Comparison of ENCODE assay signal across 17 cellular contexts in genomic region chr15:55518641-55519040, GRCh38. TPM values are rescaled to one million over a fixed set of nuclear protein-coding genes. Genes with fewer than 3 reads are reported as not detected.
A peak's percentile ranks its signal among the peaks of the same experiment; 100 is the strongest.
DNase-seq lines count a peak whose midpoint lies in the region; ATAC-seq, FAIRE-seq and TF ChIP-seq lines count a peak whose summit lies in the region.
"Had no signal": no experiment of that assay in that cellular context is flagged by ENCODE, and none has a peak within 500 bp of the region (broad histone marks: within the 10 kb centered on the region; RNA-seq: fewer than 3 reads in every experiment).

No MANE protein-coding gene starts in this region.

- no peaks in the 10 kb centered on the region for H3K79me2 ChIP-seq in OCI-LY7 (ENCODE audit: insufficient read depth, low read depth, low read length)

- H3K36me3 ChIP-seq in OCI-LY7 (ENCODE audit: insufficient read depth, low read length) = no peaks in the 10 kb centered on the region
- H3K36me3 ChIP-seq in left ventricle myocardium inferior = no peaks in the 10 kb centered on the region
- H3K36me3 ChIP-seq: upper lobe of left lung had no signal

- no peaks in the 10 kb centered on the region for H3K9me2 ChIP-seq in OCI-LY7 (ENCODE audit: insufficient read depth, low read length)

- H3K4me1 ChIP-seq in OCI-LY7 (ENCODE audit: insufficient read depth, low read length, poor library complexity, severe bottlenecking) (no peaks in the 10 kb centered on the region), left ventricle myocardium inferior (no peaks in the 10 kb centered on the region)
- H3K4me1 ChIP-seq: upper lobe of left lung had no signal

- H4K20me1 ChIP-seq in OCI-LY7 (ENCODE audit: insufficient read depth, low read length) = no peaks in the 10 kb centered on the region

- no peak overlapping the region for H2AFZ ChIP-seq in OCI-LY7 (ENCODE audit: low read length)

- BruUV-seq in OCI-LY7 (replicated peaks; lab: Mats Ljungman, UMichigan) = no TSS peak

- no peak for DNase-seq in OCI-LY7 (ENCODE audit: low spot score)
- DNase-seq in epithelial cell of esophagus (ENCODE audit: low read depth) = no peak
- DNase-seq in osteocyte (ENCODE audit: extremely low spot score, unreplicated experiment) = no peak
- DNase-seq in left ventricle myocardium inferior = no peak
- DNase-seq in NCI-H446 treated with DMSO at 0.1 percent for 48 hours (lab: John Stamatoyannopoulos, UW) = no peak
- no peak for DNase-seq in CD1c-positive myeloid dendritic cell (ENCODE audit: extremely low spot score)
- DNase-seq: activated B cell treated with CpG ODN at 0.5 μM for 24 hours; activated effector memory CD4-positive, alpha-beta T cell treated with Interleukin-2 at 50 U/mL for 16 hours; CD4-positive, alpha-beta memory T cell; DND-41; left ventricle myocardium superior; NCI-H1092; stimulated activated naive CD8-positive, alpha-beta T cell treated with anti-CD3 and anti-CD28 coated beads, Interleukin-15, Interleukin-2, amounts not matched to agents 100 U/mL and 50 U/mL, for 24 hours; upper lobe of left lung had no signal

- H3K27ac Mint-ChIP-seq in osteocyte (ENCODE audit: unreplicated experiment) = no peak overlapping the region
- H3K27ac Mint-ChIP-seq: activated B cell treated with CpG ODN at 0.5 μM for 24 hours; CD4-positive, alpha-beta memory T cell; T-helper 1 cell treated with Interleukin-12 subunit alpha and Interleukin-12 subunit beta and Interleukin-4 antibody, amounts not matched to agents 30 μg/mL and 1 μg/mL, for 36 hours had no signal

- CTCF ChIA-PET in OCI-LY7 (lab: Charles Lee; ENCODE audit: unreplicated experiment) = no interaction called here

- H3K9me3 Mint-ChIP-seq in osteocyte (ENCODE audit: unreplicated experiment) = peaks cover 9% of the 10 kb centered on the region
- H3K9me3 Mint-ChIP-seq: T-helper 1 cell treated with Interleukin-12 subunit alpha and Interleukin-12 subunit beta and Interleukin-4 antibody, amounts not matched to agents 30 μg/mL and 1 μg/mL, for 36 hours had no signal

- no peak overlapping the region for H3K4me3 Mint-ChIP-seq in osteocyte (ENCODE audit: unreplicated experiment)
- H3K4me3 Mint-ChIP-seq: activated B cell treated with CpG ODN at 0.5 μM for 24 hours; CD4-positive, alpha-beta memory T cell; T-helper 1 cell treated with Interleukin-12 subunit alpha and Interleukin-12 subunit beta and Interleukin-4 antibody, amounts not matched to agents 30 μg/mL and 1 μg/mL, for 36 hours had no signal

- no peak for ATAC-seq in HG03571 (IDR thresholded peaks at IDR 0.05; ENCODE audit: unreplicated experiment)
- ATAC-seq: left ventricle myocardium superior; stimulated activated naive CD8-positive, alpha-beta T cell treated with anti-CD3 and anti-CD28 coated beads, Interleukin-15, Interleukin-2, amounts not matched to agents 100 U/mL and 50 U/mL, for 24 hours had no signal

- H3K9me3 ChIP-seq in OCI-LY7 (ENCODE audit: low read length) = no peaks in the 10 kb centered on the region
- no peaks in the 10 kb centered on the region for H3K9me3 ChIP-seq in left ventricle myocardium inferior (replicated peaks)
- H3K9me3 ChIP-seq: upper lobe of left lung had no signal

- intact Hi-C loops in OCI-LY7 (cut with micrococcal nuclease; ENCODE audit: unreplicated experiment) = no loop called here
- intact Hi-C loops in left ventricle myocardium inferior (cut with micrococcal nuclease) = loop anchor here (5.0 kb wide), 1 partner anchor 124 kb away; no protein-coding TSS in a partner anchor

- H3K27me3 Mint-ChIP-seq in osteocyte (ENCODE audit: unreplicated experiment) = peaks cover 26% of the 10 kb centered on the region

- peak; percentile 63 for FAIRE-seq in G401.6 (lab: Jason Lieb, UNC)

- H3K27ac ChIP-seq in OCI-LY7 (ENCODE audit: low read depth, low read length, poor library complexity, severe bottlenecking) (no peak overlapping the region), left ventricle myocardium inferior (replicated peaks) (no peak overlapping the region)
- H3K27ac ChIP-seq: upper lobe of left lung had no signal

- H3K4me3 ChIP-seq in OCI-LY7 (ENCODE audit: low read depth, low read length, poor library complexity, severe bottlenecking) (no peak overlapping the region), epithelial cell of esophagus (ENCODE audit: low read length) (no peak overlapping the region), left ventricle myocardium inferior (no peak overlapping the region)
- H3K4me3 ChIP-seq: upper lobe of left lung had no signal

- H3K4me1 Mint-ChIP-seq in osteocyte (ENCODE audit: unreplicated experiment) = no peaks in the 10 kb centered on the region
- H3K4me1 Mint-ChIP-seq: activated B cell treated with CpG ODN at 0.5 μM for 24 hours; CD4-positive, alpha-beta memory T cell had no signal

- TF ChIP-seq CTCF in OCI-LY7 (conservative IDR thresholded peaks at IDR 0.05; ENCODE audit: low read length) (peak; percentile 47; the same call in 1 of the 2 replicates), epithelial cell of esophagus (IDR thresholded peaks at IDR 0.05; ENCODE audit: insufficient read depth, low read depth, low read length, missing control alignments) (peak; percentile 31), osteocyte (IDR thresholded peaks at IDR 0.05) (peak; percentile 20), left ventricle myocardium inferior (IDR thresholded peaks at IDR 0.05; ENCODE audit: borderline replicate concordance) (no peak)

- no peaks in the 10 kb centered on the region for H3K27me3 ChIP-seq in left ventricle myocardium inferior (ENCODE audit: low read depth)
- H3K27me3 ChIP-seq: upper lobe of left lung had no signal

- POLR2A ChIA-PET in OCI-LY7 (lab: Charles Lee) = interaction anchor here (0.6 kb wide), 1 partner anchor 669 kb away, joined by 3 read pairs; no protein-coding TSS in a partner anchor

- H3K4me2 ChIP-seq in OCI-LY7 (ENCODE audit: low read length) = no peak overlapping the region

- peaks cover 3% of the 10 kb centered on the region for H3K36me3 Mint-ChIP-seq in osteocyte (ENCODE audit: unreplicated experiment)
- H3K36me3 Mint-ChIP-seq: CD4-positive, alpha-beta memory T cell had no signal

RNA-seq across cellular contexts. Expression of gene DNAAF4, which starts 10.6 kb away (rescaled TPM):
- total RNA-seq in OCI-LY7 (2014; rRNA removed; shearing (Covaris generic)) = 0.79 TPM in 1 of 2 replicates, not detected in the other
- total RNA-seq in OCI-LY7 (2022) (not detected in 2 replicates), osteocyte (1.5 and 1.9 TPM in 2 replicates), left ventricle myocardium inferior (0.47 TPM)
